23 cellular contexts compared by ENCODE assay signal in genomic region chr2:169757778-169758177, GRCh38. TPM values are rescaled to one million over a fixed set of nuclear protein-coding genes. Genes with fewer than 3 reads are reported as not detected.
DNase-seq lines count a peak whose midpoint lies in the region; ATAC-seq, FAIRE-seq and TF ChIP-seq lines count a peak whose summit lies in the region.
"Had no signal": no experiment of that assay in that cellular context is flagged by ENCODE, and none has a peak within 500 bp of the region (broad histone marks: within the 10 kb centered on the region; RNA-seq: fewer than 3 reads in every experiment).

No MANE protein-coding gene starts in this region.

- TF ChIP-seq EP300 in K562 (IDR thresholded peaks at IDR 0.05; ENCODE audit: low read length) = no peak

- in situ Hi-C loops in K562 (cut with MboI) = no loop called here

- H4K20me1 ChIP-seq in K562 (replicated peaks; ENCODE audit: control insufficient read depth, insufficient read depth, low read length) = no peaks in the 10 kb centered on the region
- H4K20me1 ChIP-seq: BLaER1 had no signal

- POLR2A ChIA-PET in K562 (lab: Yijun Ruan, JAX) = interaction anchor here (0.9 to 1.5 kb wide), 2 partner anchors 12 to 59 kb away, joined by 3 to 7 read pairs; no protein-coding TSS in a partner anchor

- no peak overlapping the region for H3K4me3 Mint-ChIP-seq in activated T-cell treated with anti-CD3 and anti-CD28 coated beads, Interleukin-2, amount 50 U/mL, for 72 hours
- no peak overlapping the region for H3K4me3 Mint-ChIP-seq in endodermal cell
- H3K4me3 Mint-ChIP-seq in nephron progenitor cell = no peak overlapping the region
- no peak overlapping the region for H3K4me3 Mint-ChIP-seq in Calu3 (ENCODE audit: low read depth, unreplicated experiment)
- H3K4me3 Mint-ChIP-seq: CD14-positive monocyte; CD4-positive, alpha-beta memory T cell; CD4-positive, CD25-positive, alpha-beta regulatory T cell; CD8-positive, alpha-beta memory T cell had no signal

- H3K9me3 ChIP-seq in K562 (replicated peaks; ENCODE audit: control insufficient read depth, insufficient read depth, low read depth, low read length) = no peaks in the 10 kb centered on the region
- peaks cover 18% of the 10 kb centered on the region for H3K9me3 ChIP-seq in endodermal cell (ENCODE audit: control insufficient read depth, low read length)
- H3K9me3 ChIP-seq in SJCRH30 (replicated peaks) = no peaks in the 10 kb centered on the region
- H3K9me3 ChIP-seq: A549, BE2C had no signal

- no peak for TF ChIP-seq RAD21 in K562 (CRISPR knock-in tag; conservative IDR thresholded peaks at IDR 0.05 in 1 of 2, IDR thresholded peaks at IDR 0.05 in 1 of 2)

- no peak overlapping the region for H3K4me2 ChIP-seq in K562 (ENCODE audit: insufficient read depth, low read length)
- H3K4me2 ChIP-seq: A549, BLaER1 had no signal

- no peaks in the 10 kb centered on the region for H3K9me1 ChIP-seq in K562 (ENCODE audit: control insufficient read depth, insufficient read depth, low read length)

- CTCF ChIA-PET in K562 (lab: Yijun Ruan, JAX; ENCODE audit: low intra/inter-chr PET ratio) = no interaction called here
- CTCF ChIA-PET in Calu3 (lab: Charles Lee) = no interaction called here

- no peaks in the 10 kb centered on the region for H3K36me3 Mint-ChIP-seq in activated T-cell treated with anti-CD3 and anti-CD28 coated beads, Interleukin-2, amount 50 U/mL, for 72 hours (ENCODE audit: insufficient read depth in 2 of 2)
- H3K36me3 Mint-ChIP-seq in endodermal cell (ENCODE audit: low read depth) (peaks cover 32% of the 10 kb centered on the region), nephron progenitor cell (ENCODE audit: low read depth) (peaks cover 75% of the 10 kb centered on the region), Calu3 (ENCODE audit: insufficient read depth, unreplicated experiment) (peaks cover 18% of the 10 kb centered on the region)
- H3K36me3 Mint-ChIP-seq: CD14-positive monocyte; CD4-positive, alpha-beta memory T cell; CD4-positive, CD25-positive, alpha-beta regulatory T cell; CD8-positive, alpha-beta memory T cell had no signal

- H3K36me3 ChIP-seq in K562 (ENCODE audit: control insufficient read depth, insufficient read depth, low read length) (no peaks in the 10 kb centered on the region), endodermal cell (ENCODE audit: control insufficient read depth, insufficient read depth, low read length) (no peaks in the 10 kb centered on the region), SJCRH30 (0 out of 2 replicates have a peak, but pooled peaks cover 2% of the 10 kb centered on the region)
- H3K36me3 ChIP-seq: BE2C had no signal

- BruUV-seq in K562 (replicated peaks; lab: Mats Ljungman, UMichigan) (no TSS peak), Calu3 (replicated peaks; lab: Mats Ljungman, UMichigan) (no TSS peak)

- 77% methylated on average over 2 of the region's 2 CpGs for WGBS in K562 (ENCODE audit: insufficient coverage, low coverage, missing lambda C conversion rate)
- 82 to 89% methylated on average over 2 of the region's 2 CpGs for WGBS in endodermal cell (ENCODE audit: insufficient coverage in 1 of 2, insufficient read length in 1 of 2), 2 experiments

- no peak for DNase-seq in activated T-cell treated with anti-CD3 and anti-CD28 coated beads, Interleukin-2, amount 50 U/mL, for 72 hours
- no peak for DNase-seq in activated T-cell treated with anti-CD3 and anti-CD28 coated beads for 4 hours
- no peak for DNase-seq in K562 (ENCODE audit: extremely low read depth in 1 of 4, low spot score in 3 of 4)
- no peak for DNase-seq in endodermal cell
- DNase-seq in nephron progenitor cell = no peak
- DNase-seq in SJCRH30 = no peak
- DNase-seq in Calu3 = no peak
- DNase-seq: BE2C; C1 segment of cervical spinal cord; CD4-positive, alpha-beta memory T cell; CD4-positive, CD25-positive, alpha-beta regulatory T cell; CD8-positive, alpha-beta memory T cell; COR-L47; DMS79 treated with DMSO at 0.1 percent for 48 hours; GF-D8 had no signal

- no peaks in the 10 kb centered on the region for H3K27me3 Mint-ChIP-seq in activated T-cell treated with anti-CD3 and anti-CD28 coated beads, Interleukin-2, amount 50 U/mL, for 72 hours (ENCODE audit: low read depth)
- no peaks in the 10 kb centered on the region for H3K27me3 Mint-ChIP-seq in endodermal cell (ENCODE audit: insufficient read depth)
- no peaks in the 10 kb centered on the region for H3K27me3 Mint-ChIP-seq in nephron progenitor cell (ENCODE audit: low read depth, poor library complexity)
- no peaks in the 10 kb centered on the region for H3K27me3 Mint-ChIP-seq in Calu3 (ENCODE audit: unreplicated experiment)

- H3K27ac Mint-ChIP-seq in activated T-cell treated with anti-CD3 and anti-CD28 coated beads, Interleukin-2, amount 50 U/mL, for 72 hours = peak overlapping the region; percentile 58
- H3K27ac Mint-ChIP-seq in endodermal cell (no peak overlapping the region), nephron progenitor cell (peak overlapping the region; percentile 63), Calu3 (ENCODE audit: unreplicated experiment) (no peak overlapping the region)
- H3K27ac Mint-ChIP-seq: CD14-positive monocyte; CD4-positive, alpha-beta memory T cell; CD4-positive, CD25-positive, alpha-beta regulatory T cell; CD8-positive, alpha-beta memory T cell had no signal

- H3K9me3 Mint-ChIP-seq in activated T-cell treated with anti-CD3 and anti-CD28 coated beads, Interleukin-2, amount 50 U/mL, for 72 hours = no peaks in the 10 kb centered on the region
- H3K9me3 Mint-ChIP-seq in endodermal cell (peaks cover 24% of the 10 kb centered on the region), nephron progenitor cell (peaks cover 39% of the 10 kb centered on the region), Calu3 (ENCODE audit: low read depth, unreplicated experiment) (peaks cover 6% of the 10 kb centered on the region)
- H3K9me3 Mint-ChIP-seq: CD4-positive, alpha-beta memory T cell; CD4-positive, CD25-positive, alpha-beta regulatory T cell; CD8-positive, alpha-beta memory T cell had no signal

- peak; percentile 6 for FAIRE-seq in K562 (lab: Jason Lieb, UNC)
- FAIRE-seq: A549, D721Med, G401.6, GM12891, GM19239 had no signal

- H3K4me3 ChIP-seq in K562 = no peak overlapping the region
- peak overlapping the region; percentile 7 for H3K4me3 ChIP-seq in endodermal cell (ENCODE audit: low read length)
- no peak overlapping the region for H3K4me3 ChIP-seq in SJCRH30
- H3K4me3 ChIP-seq: A549, BLaER1 had no signal

- H3K4me1 ChIP-seq in K562 (replicated peaks in 1 of 2; ENCODE audit: control insufficient read depth in 2 of 2, insufficient read depth in 2 of 2, low read length in 2 of 2) (no peaks in the 10 kb centered on the region), endodermal cell (ENCODE audit: control insufficient read depth, insufficient read depth, low read length) (no peaks in the 10 kb centered on the region), SJCRH30 (no peaks in the 10 kb centered on the region)
- H3K4me1 ChIP-seq: BE2C, BLaER1 had no signal

- no peaks in the 10 kb centered on the region for H3K27me3 ChIP-seq in K562 (ENCODE audit: control insufficient read depth in 2 of 2, insufficient read depth in 2 of 2, low read length in 2 of 2)
- H3K27me3 ChIP-seq in endodermal cell (ENCODE audit: control insufficient read depth, insufficient read depth, low read length, poor library complexity, severe bottlenecking) = no peaks in the 10 kb centered on the region
- H3K27me3 ChIP-seq in SJCRH30 = no peaks in the 10 kb centered on the region
- H3K27me3 ChIP-seq: BE2C, BLaER1 had no signal

- no peak overlapping the region for H3K9ac ChIP-seq in K562 (ENCODE audit: insufficient read depth in 1 of 2, low read depth in 2 of 2, low read length in 2 of 2)
- H3K9ac ChIP-seq in endodermal cell (ENCODE audit: extremely low read depth, low read length, poor library complexity, severe bottlenecking) = no peak overlapping the region
- H3K9ac ChIP-seq: BLaER1 had no signal

- intact Hi-C loops in K562 (cut with micrococcal nuclease) = no loop called here
- intact Hi-C loops in Calu3 (cut with micrococcal nuclease; ENCODE audit: unreplicated experiment) = no loop called here

- TF ChIP-seq CTCF in K562 (IDR thresholded peaks at IDR 0.05 in 2 of 3, conservative IDR thresholded peaks at IDR 0.05 in 1 of 3; ENCODE audit: insufficient read depth in 2 of 3, low read depth in 1 of 3, low read length in 3 of 3) (no peak), endodermal cell (conservative IDR thresholded peaks at IDR 0.05) (no peak), nephron progenitor cell (IDR thresholded peaks at IDR 0.05) (no peak), Calu3 (IDR thresholded peaks at IDR 0.05; ENCODE audit: unreplicated experiment) (no peak)

- no peaks in the 10 kb centered on the region for H3K79me2 ChIP-seq in K562 (ENCODE audit: control insufficient read depth, insufficient read depth, low read length)

- TF ChIP-seq POLR2A in K562 (conservative IDR thresholded peaks at IDR 0.05) = no peak

- H3K4me1 Mint-ChIP-seq in activated T-cell treated with anti-CD3 and anti-CD28 coated beads, Interleukin-2, amount 50 U/mL, for 72 hours (ENCODE audit: low read depth) = peaks cover 10% of the 10 kb centered on the region
- H3K4me1 Mint-ChIP-seq in endodermal cell (no peaks in the 10 kb centered on the region), nephron progenitor cell (peaks cover 4% of the 10 kb centered on the region), Calu3 (ENCODE audit: low read depth, unreplicated experiment) (peaks cover 23% of the 10 kb centered on the region)
- H3K4me1 Mint-ChIP-seq: CD14-positive monocyte; CD4-positive, CD25-positive, alpha-beta regulatory T cell had no signal

- H3K27ac ChIP-seq in K562 (ENCODE audit: extremely low read depth, low read depth, low read length) = no peak overlapping the region
- H3K27ac ChIP-seq in endodermal cell (ENCODE audit: low read depth, low read length) = no peak overlapping the region
- no peak overlapping the region for H3K27ac ChIP-seq in SJCRH30
- H3K27ac ChIP-seq: 22Rv1, A549, BLaER1 had no signal

- no peak overlapping the region for H2AFZ ChIP-seq in K562 (ENCODE audit: low read depth, low read length)

- no peak for ATAC-seq in activated T-cell treated with anti-CD3 and anti-CD28 coated beads, Interleukin-2, amount 50 U/mL, for 72 hours (replicated peaks in 1 of 2)
- no peak for ATAC-seq in K562
- ATAC-seq: A549 had no signal

RNA-seq across cellular contexts. Expression of gene KLHL23, which starts 24.1 kb away (rescaled TPM):
- 1 to 10 TPM; 8.0 to 9.4 TPM for total RNA-seq in activated T-cell treated with anti-CD3 and anti-CD28 coated beads, Interleukin-2, amount 50 U/mL, for 72 hours
- total RNA-seq in K562 (2011; cell fraction: chromatin; rRNA removed; ENCODE audit: low replicate concordance) = 48.2 and 81.1 TPM in 2 replicates
- total RNA-seq in K562 (2011; cell fraction: nucleolus; rRNA removed) = 23.2 and 29.9 TPM in 2 replicates
- 45.4 and 74.0 TPM in 2 replicates for total RNA-seq in K562 (2011; cell fraction: nucleoplasm; rRNA removed)
- total RNA-seq in K562 (2014; rRNA removed) (20.0 and 31.5 TPM in 2 replicates), K562 (2014; rRNA removed; fragmentation: Illumina TruSeq; extraction: Trizol) (41.5 and 46.8 TPM in 2 replicates), K562 (2015; rRNA removed; fragmentation: Illumina TruSeq; extraction: Trizol) (34.4 and 39.1 TPM in 2 replicates), K562 (2021) (22.9 and 25.7 TPM in 2 replicates), endodermal cell (10 to 100 TPM; 43.4 to 61.9 TPM), Calu3 (2022) (40.4 and 49.5 TPM in 2 replicates)
- polyA plus RNA-seq in K562 (2011; rRNA removed) (53.7 and 58.0 TPM in 2 replicates), K562 (2014; fragmentation: Illumina TruSeq; extraction: Trizol) (27.4 and 29.6 TPM in 2 replicates), K562 (2014; fragmentation: Nextera tagmentation; extraction: Ambion mirVana) (1 to 10 TPM; 6.6 to 7.9 TPM), K562 (2014; rRNA removed) (21.6 and 22.4 TPM in 2 replicates)
- polyA plus RNA-seq in K562 (2011; cell fraction: cytosol; rRNA removed) = 10.1 and 20.2 TPM in 2 replicates
- polyA plus RNA-seq in K562 (2011; cell fraction: nucleus; rRNA removed) = 20.6 and 22.8 TPM in 2 replicates
- polyA plus RNA-seq in K562 (2012) = 15.8 and 18.5 TPM in 2 replicates
- 153 and 171 TPM in 2 replicates for polyA minus RNA-seq in K562 (2011; rRNA and poly(A)+ RNA removed)
- polyA minus RNA-seq in K562 (2011; cell fraction: cytosol; rRNA and poly(A)+ RNA removed) = 39.2 and 49.7 TPM in 2 replicates
- polyA minus RNA-seq in K562 (2011; cell fraction: nucleus; rRNA and poly(A)+ RNA removed) = 14.4 and 26.8 TPM in 2 replicates
- polyA plus RNA-seq in endodermal cell (2013, experiment 1 of 2) = 53.5 TPM
- polyA plus RNA-seq in endodermal cell (2013, experiment 2 of 2) = 51.0 TPM
- total RNA-seq in SJCRH30 (2014; rRNA removed; shearing (Covaris generic)) = 51.1 and 52.3 TPM in 2 replicates

RNA-seq across cellular contexts. Expression of gene SSB, which starts 40.9 kb away (rescaled TPM):
- total RNA-seq in activated T-cell treated with anti-CD3 and anti-CD28 coated beads, Interleukin-2, amount 50 U/mL, for 72 hours = 10 to 100 TPM; 65.9 to 75.0 TPM
- 95.2 and 444 TPM in 2 replicates for total RNA-seq in K562 (2011; cell fraction: chromatin; rRNA removed; ENCODE audit: low replicate concordance)
- total RNA-seq in K562 (2011; cell fraction: nucleolus; rRNA removed) = 63.0 and 70.9 TPM in 2 replicates
- total RNA-seq in K562 (2011; cell fraction: nucleoplasm; rRNA removed) = 94.0 and 126 TPM in 2 replicates
- total RNA-seq in K562 (2014; rRNA removed) (377 and 430 TPM in 2 replicates), K562 (2014; rRNA removed; fragmentation: Illumina TruSeq; extraction: Trizol) (515 and 616 TPM in 2 replicates), K562 (2015; rRNA removed; fragmentation: Illumina TruSeq; extraction: Trizol) (455 and 503 TPM in 2 replicates), K562 (2021) (317 TPM in 2 replicates), endodermal cell (100 to 1,000 TPM; 182 to 208 TPM), Calu3 (2022) (143 TPM in 2 replicates)
- polyA plus RNA-seq in K562 (2011; rRNA removed) (261 and 430 TPM in 2 replicates), K562 (2014; fragmentation: Illumina TruSeq; extraction: Trizol) (466 and 619 TPM in 2 replicates), K562 (2014; fragmentation: Nextera tagmentation; extraction: Ambion mirVana) (100 to 1,000 TPM; 631 to 849 TPM), K562 (2014; rRNA removed) (618 and 712 TPM in 2 replicates)
- polyA plus RNA-seq in K562 (2011; cell fraction: cytosol; rRNA removed) = 36.1 and 98.4 TPM in 2 replicates
- polyA plus RNA-seq in K562 (2011; cell fraction: nucleus; rRNA removed) = 109 and 175 TPM in 2 replicates
- 211 and 383 TPM in 2 replicates for polyA plus RNA-seq in K562 (2012)
- 148 TPM in 2 replicates for polyA minus RNA-seq in K562 (2011; rRNA and poly(A)+ RNA removed)
- polyA minus RNA-seq in K562 (2011; cell fraction: cytosol; rRNA and poly(A)+ RNA removed) = 52.5 and 59.3 TPM in 2 replicates
- polyA minus RNA-seq in K562 (2011; cell fraction: nucleus; rRNA and poly(A)+ RNA removed) = 82.3 and 152 TPM in 2 replicates
- polyA plus RNA-seq in endodermal cell (2013, experiment 1 of 2) = 153 TPM
- polyA plus RNA-seq in endodermal cell (2013, experiment 2 of 2) = 151 TPM
- total RNA-seq in SJCRH30 (2014; rRNA removed; shearing (Covaris generic)) = 225 and 256 TPM in 2 replicates

Comparison
In these comparisons a context has a peak if more than half of its experiments do, and no peak if none do; other contexts are left out.
1. H3K27ac Mint-ChIP-seq: peak in activated T-cell treated with anti-CD3 and anti-CD28 coated beads, Interleukin-2, amount 50 U/mL, for 72 hours (single experiment) and nephron progenitor cell (single experiment); none in endodermal cell (single experiment) and Calu3 (single experiment).